ENCODE assay signal across 11 cellular contexts in genomic region chr2:172639823-172640222, GRCh38.
DNase-seq lines count a peak whose midpoint lies in the region; ATAC-seq and TF ChIP-seq lines count a peak whose summit lies in the region.
"Had no signal": no experiment of that assay in that cellular context is flagged by ENCODE, and none has a peak within 500 bp of the region (broad histone marks: within the 10 kb centered on the region; RNA-seq: fewer than 3 reads in every experiment).

No MANE protein-coding gene starts in this region.

- no peak for DNase-seq in SK-N-SH
- peak; percentile 87 for DNase-seq in HFFc6
- DNase-seq in amniotic stem cell (lab: John Stamatoyannopoulos, UW), result peak; percentile 61
- DNase-seq in lung microvascular endothelial cell (ENCODE audit: low read depth in 2 of 2), result peak; percentile 44 to 71
- DNase-seq in islet precursor cell, result no peak
- DNase-seq in Right ventricle myocardium inferior (ENCODE audit: missing footprints), result no peak
- DNase-seq: adrenal gland, NCI-H1048 had no signal

- H3K79me2 ChIP-seq in SK-N-SH (ENCODE audit: insufficient read depth), result no peaks in the 10 kb centered on the region

- peak overlapping the region; percentile 1; the same call in 1 of the 2 replicates for H3K4me3 Mint-ChIP-seq in HFFc6
- H3K4me3 Mint-ChIP-seq: mesothelial cell of epicardium had no signal

- 70% methylated on average over 2 of the region's 2 CpGs for WGBS in SK-N-SH (ENCODE audit: low lambda C conversion rate)

- H3K4me1 Mint-ChIP-seq in HFFc6 (ENCODE audit: low read depth), result peaks cover 64% of the 10 kb centered on the region

- no peak for TF ChIP-seq RAD21 in SK-N-SH (IDR thresholded peaks at IDR 0.05; ENCODE audit: low read length)

- H3F3A ChIP-seq in SK-N-SH (replicated peaks; ENCODE audit: insufficient read depth), result no peaks in the 10 kb centered on the region

- H3K36me3 Mint-ChIP-seq in HFFc6 (ENCODE audit: low read depth), result peaks cover 6% of the 10 kb centered on the region; the same call in 1 of the 2 replicates
- H3K36me3 Mint-ChIP-seq: mesothelial cell of epicardium had no signal

- no peak overlapping the region for H3K27ac ChIP-seq in SK-N-SH (ENCODE audit: low read depth in 2 of 2, low read length in 1 of 2)
- H3K27ac ChIP-seq: adrenal gland had no signal

- no peak for ATAC-seq in SK-N-SH treated with all-trans-retinoic acid at 6 μM for 48 hours
- no peak for ATAC-seq in Right ventricle myocardium inferior
- no peak for ATAC-seq in HG03280 (IDR thresholded peaks at IDR 0.05; ENCODE audit: unreplicated experiment)

- no peak for TF ChIP-seq CTCF in SK-N-SH (IDR thresholded peaks at IDR 0.05)
- TF ChIP-seq CTCF in HFFc6 (IDR thresholded peaks at IDR 0.05), result no peak

- no peaks in the 10 kb centered on the region; a peak in 1 of 4 replicates for H3K4me1 ChIP-seq in SK-N-SH (ENCODE audit: control insufficient read depth in 1 of 2, insufficient read depth in 2 of 2, low read depth in 1 of 2, low read length in 1 of 2)
- H3K4me1 ChIP-seq: adrenal gland had no signal

- peaks cover 2% of the 10 kb centered on the region; the same call in 1 of the 2 replicates for H3K27me3 Mint-ChIP-seq in HFFc6 (ENCODE audit: insufficient read depth)

- H3K4me2 ChIP-seq in SK-N-SH, result no peak overlapping the region

- H3K4me3 ChIP-seq in SK-N-SH (ENCODE audit: low read depth in 2 of 2, low read length in 1 of 2), result no peak overlapping the region
- H3K4me3 ChIP-seq: adrenal gland had no signal

- no peaks in the 10 kb centered on the region for H3K9me3 Mint-ChIP-seq in HFFc6
- H3K9me3 Mint-ChIP-seq: mesothelial cell of epicardium had no signal

- peak overlapping the region; percentile 97 for H3K27ac Mint-ChIP-seq in HFFc6
- H3K27ac Mint-ChIP-seq: mesothelial cell of epicardium had no signal

- no peaks in the 10 kb centered on the region for H3K9me3 ChIP-seq in SK-N-SH
- H3K9me3 ChIP-seq: adrenal gland had no signal

- TF ChIP-seq EP300 in SK-N-SH (IDR thresholded peaks at IDR 0.05; ENCODE audit: borderline replicate concordance in 1 of 2, low read depth in 1 of 2, low read length in 1 of 2), result no peak

- POLR2A ChIA-PET in SK-N-SH (lab: Yijun Ruan, JAX), result no interaction called here

- H4K20me1 ChIP-seq in SK-N-SH (ENCODE audit: insufficient read depth), result no peaks in the 10 kb centered on the region

- no peaks in the 10 kb centered on the region for H3K36me3 ChIP-seq in SK-N-SH (replicated peaks in 1 of 2; ENCODE audit: control insufficient read depth in 1 of 2, insufficient read depth in 2 of 2, low read length in 1 of 2)
- H3K36me3 ChIP-seq: adrenal gland had no signal

- no peaks in the 10 kb centered on the region for H3K27me3 ChIP-seq in SK-N-SH (ENCODE audit: insufficient read depth)
- H3K27me3 ChIP-seq: adrenal gland had no signal

- no peak overlapping the region for H2AFZ ChIP-seq in SK-N-SH (ENCODE audit: low read depth)

- CTCF ChIA-PET in SK-N-SH (lab: Yijun Ruan, JAX), result no interaction called here

- H3K9ac ChIP-seq in SK-N-SH, result no peak overlapping the region

- intact Hi-C loops in Right ventricle myocardium inferior (cut with DNase I), result no loop called here

- no peaks in the 10 kb centered on the region for H3K9me2 ChIP-seq in SK-N-SH

TF ChIP-seq in SK-N-SH, 30 proteins besides CTCF, POLR2A, EP300 and RAD21:
- TF ChIP-seq MAX (IDR thresholded peaks at IDR 0.05; ENCODE audit: low read depth) (no peak), RFX5 (IDR thresholded peaks at IDR 0.05; ENCODE audit: low read length) (peak; percentile 85)

TF ChIP-seq in SK-N-SH treated with all-trans-retinoic acid at 6 μM for 48 hours, 23 proteins besides CTCF, POLR2A, EP300 and RAD21:
- TF ChIP-seq ESRRG (CRISPR knock-in tag; IDR thresholded peaks at IDR 0.05), result no peak
- TF ChIP-seq TOX (CRISPR knock-in tag; IDR thresholded peaks at IDR 0.05; ENCODE audit: borderline replicate concordance), result no peak
- TF ChIP-seq ZFP30 (CRISPR knock-in tag; IDR thresholded peaks at IDR 0.05), result no peak
- no peak for TF ChIP-seq ZFP3 (CRISPR knock-in tag; IDR thresholded peaks at IDR 0.05)
- TF ChIP-seq SNAI2 (CRISPR knock-in tag; IDR thresholded peaks at IDR 0.05), result no peak
- TF ChIP-seq TSHZ2 (CRISPR knock-in tag; IDR thresholded peaks at IDR 0.05), result no peak

Comparison
In these comparisons a context has a peak if more than half of its experiments do, and no peak if none do; other contexts are left out.
1. DNase-seq: peak in HFFc6 (single experiment), amniotic stem cell (single experiment) and lung microvascular endothelial cell (2 of 2); none in SK-N-SH (single experiment), islet precursor cell (single experiment) and Right ventricle myocardium inferior (single experiment).